In the genomic region with DNA sequence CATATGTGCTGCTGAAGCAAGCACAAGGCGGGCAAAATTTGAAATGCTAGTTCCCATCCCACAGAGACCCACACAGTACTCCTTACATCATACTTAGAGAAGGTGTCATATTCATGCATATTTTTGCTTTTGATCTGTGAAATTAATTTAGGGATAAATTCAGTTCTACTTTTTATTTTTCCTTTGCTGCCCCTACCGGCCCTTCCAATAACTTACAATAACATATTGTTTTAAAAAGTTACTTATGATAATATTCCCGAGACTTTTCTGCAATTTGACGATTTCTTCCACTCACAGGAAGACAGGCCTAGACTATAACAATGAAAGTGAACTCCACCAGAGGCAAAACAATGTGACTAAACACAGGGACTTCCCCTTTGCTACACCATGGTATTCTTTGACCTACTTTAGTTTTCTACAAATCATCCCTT, we compare ENCODE assay signal across 8 cellular contexts. TPM values are rescaled to one million over a fixed set of nuclear protein-coding genes. Genes with fewer than 3 reads are reported as not detected.
A peak's percentile ranks its signal among the peaks of the same experiment; 100 is the strongest.
DNase-seq lines count a peak whose midpoint lies in the region; ATAC-seq and TF ChIP-seq lines count a peak whose summit lies in the region.

No MANE protein-coding gene starts in this region.

- peak; percentile 99 for ATAC-seq in CD4-positive, alpha-beta T cell (ENCODE audit: poor library complexity)

- POLR2A ChIA-PET in CD4-positive, alpha-beta T cell (lab: Charles Lee): interaction anchor here (2.5 kb wide), 1 partner anchor 50 kb away, joined by 14 read pairs; no protein-coding TSS in a partner anchor
- POLR2A ChIA-PET in MCF 10A (lab: Yijun Ruan, JAX): interaction anchor here (0.8 to 16.5 kb wide), 16 partner anchors 10 to 504 kb away, joined by 3 to 556 read pairs (median 4); a partner anchor contains a TSS

- peaks cover 67% of the 10 kb centered on the region for H3K4me1 Mint-ChIP-seq in CD4-positive, alpha-beta T cell (ENCODE audit: low read depth)
- H3K4me1 Mint-ChIP-seq in MCF 10A (ENCODE audit: insufficient read depth, unreplicated experiment) (peaks cover 52% of the 10 kb centered on the region), mesothelial cell of epicardium (peaks cover 20% of the 10 kb centered on the region)

- no peaks in the 10 kb centered on the region for H3K9me3 ChIP-seq in CD4-positive, alpha-beta T cell (ENCODE audit: control insufficient read depth, low read length)

- no peaks in the 10 kb centered on the region for H3K27me3 ChIP-seq in CD4-positive, alpha-beta T cell (ENCODE audit: control insufficient read depth, insufficient read depth, low read length)

- no peaks in the 10 kb centered on the region for H3K36me3 Mint-ChIP-seq in CD4-positive, alpha-beta T cell (ENCODE audit: low read depth)
- H3K36me3 Mint-ChIP-seq in MCF 10A (ENCODE audit: insufficient read depth, unreplicated experiment) (no peaks in the 10 kb centered on the region), mesothelial cell of epicardium (no peaks in the 10 kb centered on the region)

- no peak for TF ChIP-seq CTCF in CD4-positive, alpha-beta T cell (IDR thresholded peaks at IDR 0.05)
- peak; percentile 56 for TF ChIP-seq CTCF in MCF 10A (IDR thresholded peaks at IDR 0.05; ENCODE audit: unreplicated experiment)
- no peak for TF ChIP-seq CTCF in mesothelial cell of epicardium (IDR thresholded peaks at IDR 0.05; ENCODE audit: unreplicated experiment)

- CTCF ChIA-PET in CD4-positive, alpha-beta T cell (lab: Charles Lee): interaction anchor here (0.6 to 3.0 kb wide), 3 partner anchors 13 to 112 kb away, joined by 3 to 9 read pairs (median 3); no protein-coding TSS in a partner anchor
- CTCF ChIA-PET in MCF 10A (lab: Yijun Ruan, JAX): interaction anchor here (0.6 to 2.4 kb wide), 11 partner anchors 11 to 1360 kb away, joined by 3 to 10 read pairs (median 4); no protein-coding TSS in a partner anchor

- peak overlapping the region; percentile 29 for H3K27ac ChIP-seq in CD4-positive, alpha-beta T cell (ENCODE audit: low read depth, low read length)

- H3K9me3 Mint-ChIP-seq in CD4-positive, alpha-beta T cell: no peaks in the 10 kb centered on the region
- no peaks in the 10 kb centered on the region for H3K9me3 Mint-ChIP-seq in MCF 10A (ENCODE audit: unreplicated experiment)
- no peaks in the 10 kb centered on the region for H3K9me3 Mint-ChIP-seq in mesothelial cell of epicardium

- intact Hi-C loops in CD4-positive, alpha-beta T cell (cut with DNase I, micrococcal nuclease): loop anchor here (2.0 to 5.0 kb wide), 2 partner anchors 37 to 51 kb away; no protein-coding TSS in a partner anchor
- intact Hi-C loops in MCF 10A (cut with micrococcal nuclease): loop anchor here (1.0 to 2.0 kb wide), 2 partner anchors 51 to 163 kb away; no protein-coding TSS in a partner anchor

- peak overlapping the region; percentile 79 for H3K27ac Mint-ChIP-seq in CD4-positive, alpha-beta T cell
- H3K27ac Mint-ChIP-seq in MCF 10A (ENCODE audit: low read depth, unreplicated experiment): peak overlapping the region; percentile 96
- no peak overlapping the region for H3K27ac Mint-ChIP-seq in mesothelial cell of epicardium

- BruUV-seq in MCF 10A (replicated peaks; lab: Mats Ljungman, UMichigan): no TSS peak

- no peaks in the 10 kb centered on the region for H3K27me3 Mint-ChIP-seq in CD4-positive, alpha-beta T cell
- H3K27me3 Mint-ChIP-seq in MCF 10A (ENCODE audit: insufficient read depth, unreplicated experiment) (no peaks in the 10 kb centered on the region), mesothelial cell of epicardium (ENCODE audit: low read depth) (no peaks in the 10 kb centered on the region)

- DNase-seq in CD4-positive, alpha-beta T cell: no peak
- peak; percentile 6 for DNase-seq in HT1080 (ENCODE audit: low read depth)
- peak; percentile 71 for DNase-seq in MCF 10A (ENCODE audit: unreplicated experiment)
- peak; percentile 43 for DNase-seq in myocyte (ENCODE audit: low read depth)
- no peak for DNase-seq in mesothelial cell of epicardium (ENCODE audit: low spot score in 2 of 2, unreplicated experiment in 2 of 2)
- DNase-seq in NCI-H1105 (lab: John Stamatoyannopoulos, UW): no peak
- DNase-seq in NCI-H146 (lab: John Stamatoyannopoulos, UW): no peak
- no peak for DNase-seq in NCI-H226

- peak overlapping the region; percentile 11 for H3K4me3 Mint-ChIP-seq in CD4-positive, alpha-beta T cell
- H3K4me3 Mint-ChIP-seq in MCF 10A (ENCODE audit: unreplicated experiment) (peak overlapping the region; percentile 61), mesothelial cell of epicardium (no peak overlapping the region)

RNA-seq across cellular contexts. Expression of a gene that starts 35.0 kb away (rescaled TPM):
- total RNA-seq in CD4-positive, alpha-beta T cell: 10 to 100 TPM; 95.9 to 98.3 TPM
- total RNA-seq in HT1080 (2014; rRNA removed; shearing (Covaris generic)): 24.1 and 26.1 TPM in 2 replicates
- polyA plus RNA-seq in HT1080 (2015; cell fraction: cytosol; rRNA removed): 38.1 and 43.3 TPM in 2 replicates
- polyA plus RNA-seq in HT1080 (2015; cell fraction: nucleus; rRNA removed): 44.3 and 45.5 TPM in 2 replicates
- total RNA-seq in MCF 10A (2022) (16.7 and 23.0 TPM in 2 replicates), myocyte (48.5 and 50.0 TPM in 2 replicates), mesothelial cell of epicardium (28.9 to 30.2 TPM (median 29.1 TPM) in 3 replicates)
- polyA plus RNA-seq in myocyte (2012): 20.6 TPM

RNA-seq across cellular contexts. Expression of a gene that starts 35.7 kb away (rescaled TPM):
- total RNA-seq in CD4-positive, alpha-beta T cell: 1 to 10 TPM; 3.8 to 4.8 TPM
- total RNA-seq in HT1080 (2014; rRNA removed; shearing (Covaris generic)): 17.1 and 25.5 TPM in 2 replicates
- polyA plus RNA-seq in HT1080 (2015; cell fraction: cytosol; rRNA removed): 28.3 and 29.0 TPM in 2 replicates
- 31.6 and 33.5 TPM in 2 replicates for polyA plus RNA-seq in HT1080 (2015; cell fraction: nucleus; rRNA removed)
- total RNA-seq in MCF 10A (2022) (16.7 and 18.9 TPM in 2 replicates), myocyte (20.0 and 25.3 TPM in 2 replicates), mesothelial cell of epicardium (20.7 to 23.9 TPM (median 22.2 TPM) in 3 replicates)
- 7.1 TPM for polyA plus RNA-seq in myocyte (2012)

Comparison
In these comparisons a context has a peak if more than half of its experiments do, and no peak if none do; other contexts are left out.
1. DNase-seq: peak in HT1080 (single experiment), MCF 10A (single experiment) and myocyte (single experiment); none in CD4-positive, alpha-beta T cell (0 of 10), mesothelial cell of epicardium (0 of 2), NCI-H1105 (single experiment), NCI-H146 (single experiment) and NCI-H226 (single experiment).